In the genomic region with DNA sequence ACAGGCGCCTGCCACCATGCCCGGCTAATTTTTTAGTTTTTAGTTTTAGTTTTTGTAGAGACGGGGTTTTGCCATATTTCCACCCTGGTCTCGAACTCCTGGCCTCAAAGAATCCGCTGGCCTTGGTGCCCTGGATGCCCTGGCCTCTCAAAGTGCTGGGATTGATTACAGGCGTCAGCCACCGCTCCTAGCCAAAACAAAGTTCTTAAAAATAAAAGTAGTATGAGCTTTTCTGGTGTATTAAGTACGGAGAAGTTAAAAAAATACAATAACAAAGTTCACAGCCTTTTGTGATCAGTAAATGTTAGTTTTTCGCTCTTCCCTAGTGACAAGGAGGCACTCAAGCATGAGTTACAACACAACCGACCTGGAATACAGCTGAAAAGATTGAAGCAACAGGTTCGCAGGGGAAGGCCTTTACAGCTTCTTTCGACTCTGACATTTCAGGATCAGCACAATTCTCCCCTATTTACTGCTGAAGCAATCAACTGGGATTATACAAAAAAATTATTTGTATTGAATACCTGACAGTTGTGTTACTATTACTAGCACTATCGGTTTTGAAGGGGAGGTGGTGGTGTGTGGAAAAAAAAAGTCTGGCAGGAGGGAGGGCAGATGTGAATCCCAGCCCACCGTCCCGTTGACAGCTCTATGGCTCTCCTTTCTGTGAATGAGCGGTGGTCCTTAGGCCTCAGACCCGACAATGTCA, we compare ENCODE assay signal across 7 cellular contexts. TPM values are rescaled to one million over a fixed set of nuclear protein-coding genes. Genes with fewer than 3 reads are reported as not detected.
DNase-seq lines count a peak whose midpoint lies in the region; ATAC-seq and TF ChIP-seq lines count a peak whose summit lies in the region.

No MANE protein-coding gene starts in this region.

- no peak for TF ChIP-seq CTCF in fibroblast of mammary gland (conservative IDR thresholded peaks at IDR 0.05; ENCODE audit: control insufficient read depth, insufficient read depth, low read depth, low read length)

- H3K36me3 ChIP-seq in SK-N-MC (ENCODE audit: insufficient read depth, low read length): peaks cover 17% of the 10 kb centered on the region

- CTCF ChIA-PET in HEK293T (lab: Yijun Ruan, JAX): interaction anchor here (0.7 to 3.1 kb wide), 5 partner anchors 51 to 527 kb away, joined by 3 to 19 read pairs (median 3); no protein-coding TSS in a partner anchor

- POLR2A ChIA-PET in HEK293T (lab: Yijun Ruan, JAX): interaction anchor here (0.7 to 1.7 kb wide), 13 partner anchors 14 to 852 kb away, joined by 3 to 10 read pairs (median 5); a partner anchor contains a TSS

- DNase-seq in HEK293T (ENCODE audit: extremely low spot score) (peak; percentile 16), SK-N-MC (ENCODE audit: low read depth, low spot score) (no peak), fibroblast of mammary gland (ENCODE audit: low read depth) (peak; percentile 43), renal cortical epithelial cell (ENCODE audit: low read depth) (peak; percentile 47), NCI-H2196 (lab: John Stamatoyannopoulos, UW; ENCODE audit: unreplicated experiment) (no peak)

- peak overlapping the region; percentile 90 for H3K27ac ChIP-seq in SK-N-MC

- ATAC-seq in HG03108 (IDR thresholded peaks at IDR 0.05; ENCODE audit: unreplicated experiment): no peak
- ATAC-seq in HG02885 (IDR thresholded peaks at IDR 0.05; ENCODE audit: poor library complexity, unreplicated experiment): no peak

- 0 out of 2 replicates have a peak, but pooled peaks cover 4% of the 10 kb centered on the region for H3K9me3 ChIP-seq in SK-N-MC (ENCODE audit: low read depth, low read length)

- H3K9ac ChIP-seq in SK-N-MC (ENCODE audit: insufficient read length): peak overlapping the region; percentile 80

- H3K4me3 ChIP-seq in SK-N-MC (peak overlapping the region; percentile 90), fibroblast of mammary gland (ENCODE audit: control insufficient read depth, low read depth, low read length) (peak overlapping the region; percentile 55)

TF ChIP-seq in HEK293T, 16 proteins besides CTCF, POLR2A, EP300 and RAD21:
- TF ChIP-seq, protein P1, sequence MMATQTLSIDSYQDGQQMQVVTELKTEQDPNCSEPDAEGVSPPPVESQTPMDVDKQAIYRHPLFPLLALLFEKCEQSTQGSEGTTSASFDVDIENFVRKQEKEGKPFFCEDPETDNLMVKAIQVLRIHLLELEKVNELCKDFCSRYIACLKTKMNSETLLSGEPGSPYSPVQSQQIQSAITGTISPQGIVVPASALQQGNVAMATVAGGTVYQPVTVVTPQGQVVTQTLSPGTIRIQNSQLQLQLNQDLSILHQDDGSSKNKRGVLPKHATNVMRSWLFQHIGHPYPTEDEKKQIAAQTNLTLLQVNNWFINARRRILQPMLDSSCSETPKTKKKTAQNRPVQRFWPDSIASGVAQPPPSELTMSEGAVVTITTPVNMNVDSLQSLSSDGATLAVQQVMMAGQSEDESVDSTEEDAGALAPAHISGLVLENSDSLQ (IDR thresholded peaks at IDR 0.05): peak; percentile 39; the same call in 1 of the 2 replicates
- peak; percentile 52; the same call in 1 of the 2 replicates for TF ChIP-seq ZNF384 (IDR thresholded peaks at IDR 0.05)
- no peak for TF ChIP-seq TARDBP (IDR thresholded peaks at IDR 0.05)

RNA-seq across cellular contexts. Expression of a gene that starts 0.9 kb away (rescaled TPM):
- 43.4 and 56.7 TPM in 2 replicates for total RNA-seq in renal cortical epithelial cell

Comparison
In these comparisons a context has a peak if more than half of its experiments do, and no peak if none do; other contexts are left out.
1. DNase-seq: peak in HEK293T (single experiment), fibroblast of mammary gland (single experiment) and renal cortical epithelial cell (single experiment); none in SK-N-MC (single experiment) and NCI-H2196 (single experiment).